In the genomic region with DNA sequence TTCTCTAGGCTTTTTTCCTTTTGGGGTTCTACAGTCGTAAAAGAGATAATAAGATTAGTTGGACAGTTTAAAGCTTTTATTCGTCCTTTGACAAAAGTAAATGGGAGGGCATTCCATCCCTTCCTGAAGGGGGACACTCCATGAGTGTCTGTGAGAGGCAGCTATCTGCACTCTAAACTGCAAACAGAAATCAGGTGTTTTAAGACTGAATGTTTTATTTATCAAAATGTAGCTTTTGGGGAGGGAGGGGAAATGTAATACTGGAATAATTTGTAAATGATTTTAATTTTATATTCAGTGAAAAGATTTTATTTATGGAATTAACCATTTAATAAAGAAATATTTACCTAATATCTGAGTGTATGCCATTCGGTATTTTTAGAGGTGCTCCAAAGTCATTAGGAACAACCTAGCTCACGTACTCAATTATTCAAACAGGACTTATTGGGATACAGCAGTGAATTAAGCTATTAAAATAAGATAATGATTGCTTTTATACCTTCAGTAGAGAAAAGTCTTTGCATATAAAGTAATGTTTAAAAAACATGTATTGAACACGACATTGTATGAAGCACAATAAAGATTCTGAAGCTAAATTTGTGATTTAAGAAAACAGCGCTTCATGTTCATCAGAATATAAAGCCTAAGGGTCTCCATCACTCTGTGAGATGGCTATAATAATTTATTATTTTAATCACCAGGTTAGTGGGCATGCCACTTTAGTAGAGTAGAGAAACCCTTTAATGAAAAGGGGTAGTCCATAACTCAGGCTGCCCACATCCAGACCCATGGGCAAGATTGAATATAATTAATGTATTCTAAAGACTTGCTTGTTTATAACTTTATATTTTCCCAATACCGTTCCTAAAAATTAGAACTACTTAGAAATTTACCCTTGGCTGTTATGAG, we compare ENCODE assay signal across 1 cellular context.
TF ChIP-seq lines count a peak whose summit lies in the region.

No MANE protein-coding gene starts in this region.

TF ChIP-seq in WTC11, 78 proteins besides CTCF, POLR2A, EP300 and RAD21 (continued from another document):
- TF ChIP-seq, protein P1, sequence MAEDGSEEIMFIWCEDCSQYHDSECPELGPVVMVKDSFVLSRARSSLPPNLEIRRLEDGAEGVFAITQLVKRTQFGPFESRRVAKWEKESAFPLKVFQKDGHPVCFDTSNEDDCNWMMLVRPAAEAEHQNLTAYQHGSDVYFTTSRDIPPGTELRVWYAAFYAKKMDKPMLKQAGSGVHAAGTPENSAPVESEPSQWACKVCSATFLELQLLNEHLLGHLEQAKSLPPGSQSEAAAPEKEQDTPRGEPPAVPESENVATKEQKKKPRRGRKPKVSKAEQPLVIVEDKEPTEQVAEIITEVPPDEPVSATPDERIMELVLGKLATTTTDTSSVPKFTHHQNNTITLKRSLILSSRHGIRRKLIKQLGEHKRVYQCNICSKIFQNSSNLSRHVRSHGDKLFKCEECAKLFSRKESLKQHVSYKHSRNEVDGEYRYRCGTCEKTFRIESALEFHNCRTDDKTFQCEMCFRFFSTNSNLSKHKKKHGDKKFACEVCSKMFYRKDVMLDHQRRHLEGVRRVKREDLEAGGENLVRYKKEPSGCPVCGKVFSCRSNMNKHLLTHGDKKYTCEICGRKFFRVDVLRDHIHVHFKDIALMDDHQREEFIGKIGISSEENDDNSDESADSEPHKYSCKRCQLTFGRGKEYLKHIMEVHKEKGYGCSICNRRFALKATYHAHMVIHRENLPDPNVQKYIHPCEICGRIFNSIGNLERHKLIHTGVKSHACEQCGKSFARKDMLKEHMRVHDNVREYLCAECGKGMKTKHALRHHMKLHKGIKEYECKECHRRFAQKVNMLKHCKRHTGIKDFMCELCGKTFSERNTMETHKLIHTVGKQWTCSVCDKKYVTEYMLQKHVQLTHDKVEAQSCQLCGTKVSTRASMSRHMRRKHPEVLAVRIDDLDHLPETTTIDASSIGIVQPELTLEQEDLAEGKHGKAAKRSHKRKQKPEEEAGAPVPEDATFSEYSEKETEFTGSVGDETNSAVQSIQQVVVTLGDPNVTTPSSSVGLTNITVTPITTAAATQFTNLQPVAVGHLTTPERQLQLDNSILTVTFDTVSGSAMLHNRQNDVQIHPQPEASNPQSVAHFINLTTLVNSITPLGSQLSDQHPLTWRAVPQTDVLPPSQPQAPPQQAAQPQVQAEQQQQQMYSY (CRISPR knock-in tag; IDR thresholded peaks at IDR 0.05) = no peak
- TF ChIP-seq ZNF232 (CRISPR knock-in tag; IDR thresholded peaks at IDR 0.05) (no peak), JAZF1 (CRISPR knock-in tag; IDR thresholded peaks at IDR 0.05) (no peak), TEAD1 (CRISPR knock-in tag; IDR thresholded peaks at IDR 0.05) (no peak), KAT7 (CRISPR knock-in tag; IDR thresholded peaks at IDR 0.05; ENCODE audit: borderline replicate concordance) (no peak), ZNF138 (CRISPR knock-in tag; conservative IDR thresholded peaks at IDR 0.05) (no peak), SP1 (CRISPR knock-in tag; conservative IDR thresholded peaks at IDR 0.05) (no peak), GTF2I (CRISPR knock-in tag; conservative IDR thresholded peaks at IDR 0.05) (no peak), ZNF396 (CRISPR knock-in tag; IDR thresholded peaks at IDR 0.05; ENCODE audit: borderline replicate concordance) (no peak), GRHL2 (CRISPR knock-in tag; IDR thresholded peaks at IDR 0.05; ENCODE audit: insufficient replicate concordance, severe bottlenecking) (no peak), RORB (CRISPR knock-in tag; IDR thresholded peaks at IDR 0.05) (no peak)
- TF ChIP-seq, protein P2, sequence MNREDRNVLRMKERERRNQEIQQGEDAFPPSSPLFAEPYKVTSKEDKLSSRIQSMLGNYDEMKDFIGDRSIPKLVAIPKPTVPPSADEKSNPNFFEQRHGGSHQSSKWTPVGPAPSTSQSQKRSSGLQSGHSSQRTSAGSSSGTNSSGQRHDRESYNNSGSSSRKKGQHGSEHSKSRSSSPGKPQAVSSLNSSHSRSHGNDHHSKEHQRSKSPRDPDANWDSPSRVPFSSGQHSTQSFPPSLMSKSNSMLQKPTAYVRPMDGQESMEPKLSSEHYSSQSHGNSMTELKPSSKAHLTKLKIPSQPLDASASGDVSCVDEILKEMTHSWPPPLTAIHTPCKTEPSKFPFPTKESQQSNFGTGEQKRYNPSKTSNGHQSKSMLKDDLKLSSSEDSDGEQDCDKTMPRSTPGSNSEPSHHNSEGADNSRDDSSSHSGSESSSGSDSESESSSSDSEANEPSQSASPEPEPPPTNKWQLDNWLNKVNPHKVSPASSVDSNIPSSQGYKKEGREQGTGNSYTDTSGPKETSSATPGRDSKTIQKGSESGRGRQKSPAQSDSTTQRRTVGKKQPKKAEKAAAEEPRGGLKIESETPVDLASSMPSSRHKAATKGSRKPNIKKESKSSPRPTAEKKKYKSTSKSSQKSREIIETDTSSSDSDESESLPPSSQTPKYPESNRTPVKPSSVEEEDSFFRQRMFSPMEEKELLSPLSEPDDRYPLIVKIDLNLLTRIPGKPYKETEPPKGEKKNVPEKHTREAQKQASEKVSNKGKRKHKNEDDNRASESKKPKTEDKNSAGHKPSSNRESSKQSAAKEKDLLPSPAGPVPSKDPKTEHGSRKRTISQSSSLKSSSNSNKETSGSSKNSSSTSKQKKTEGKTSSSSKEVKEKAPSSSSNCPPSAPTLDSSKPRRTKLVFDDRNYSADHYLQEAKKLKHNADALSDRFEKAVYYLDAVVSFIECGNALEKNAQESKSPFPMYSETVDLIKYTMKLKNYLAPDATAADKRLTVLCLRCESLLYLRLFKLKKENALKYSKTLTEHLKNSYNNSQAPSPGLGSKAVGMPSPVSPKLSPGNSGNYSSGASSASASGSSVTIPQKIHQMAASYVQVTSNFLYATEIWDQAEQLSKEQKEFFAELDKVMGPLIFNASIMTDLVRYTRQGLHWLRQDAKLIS (CRISPR knock-in tag; IDR thresholded peaks at IDR 0.05; ENCODE audit: borderline replicate concordance) = no peak
- TF ChIP-seq, protein P3, sequence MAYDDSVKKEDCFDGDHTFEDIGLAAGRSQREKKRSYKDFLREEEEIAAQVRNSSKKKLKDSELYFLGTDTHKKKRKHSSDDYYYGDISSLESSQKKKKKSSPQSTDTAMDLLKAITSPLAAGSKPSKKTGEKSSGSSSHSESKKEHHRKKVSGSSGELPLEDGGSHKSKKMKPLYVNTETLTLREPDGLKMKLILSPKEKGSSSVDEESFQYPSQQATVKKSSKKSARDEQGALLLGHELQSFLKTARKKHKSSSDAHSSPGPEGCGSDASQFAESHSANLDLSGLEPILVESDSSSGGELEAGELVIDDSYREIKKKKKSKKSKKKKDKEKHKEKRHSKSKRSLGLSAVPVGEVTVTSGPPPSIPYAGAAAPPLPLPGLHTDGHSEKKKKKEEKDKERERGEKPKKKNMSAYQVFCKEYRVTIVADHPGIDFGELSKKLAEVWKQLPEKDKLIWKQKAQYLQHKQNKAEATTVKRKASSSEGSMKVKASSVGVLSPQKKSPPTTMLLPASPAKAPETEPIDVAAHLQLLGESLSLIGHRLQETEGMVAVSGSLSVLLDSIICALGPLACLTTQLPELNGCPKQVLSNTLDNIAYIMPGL (CRISPR knock-in tag; IDR thresholded peaks at IDR 0.05) = no peak
- TF ChIP-seq, protein P4, sequence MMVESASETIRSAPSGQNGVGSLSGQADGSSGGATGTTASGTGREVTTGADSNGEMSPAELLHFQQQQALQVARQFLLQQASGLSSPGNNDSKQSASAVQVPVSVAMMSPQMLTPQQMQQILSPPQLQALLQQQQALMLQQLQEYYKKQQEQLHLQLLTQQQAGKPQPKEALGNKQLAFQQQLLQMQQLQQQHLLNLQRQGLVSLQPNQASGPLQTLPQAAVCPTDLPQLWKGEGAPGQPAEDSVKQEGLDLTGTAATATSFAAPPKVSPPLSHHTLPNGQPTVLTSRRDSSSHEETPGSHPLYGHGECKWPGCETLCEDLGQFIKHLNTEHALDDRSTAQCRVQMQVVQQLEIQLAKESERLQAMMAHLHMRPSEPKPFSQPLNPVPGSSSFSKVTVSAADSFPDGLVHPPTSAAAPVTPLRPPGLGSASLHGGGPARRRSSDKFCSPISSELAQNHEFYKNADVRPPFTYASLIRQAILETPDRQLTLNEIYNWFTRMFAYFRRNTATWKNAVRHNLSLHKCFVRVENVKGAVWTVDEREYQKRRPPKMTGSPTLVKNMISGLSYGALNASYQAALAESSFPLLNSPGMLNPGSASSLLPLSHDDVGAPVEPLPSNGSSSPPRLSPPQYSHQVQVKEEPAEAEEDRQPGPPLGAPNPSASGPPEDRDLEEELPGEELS (CRISPR knock-in tag; IDR thresholded peaks at IDR 0.05) = no peak
- TF ChIP-seq, protein P5, sequence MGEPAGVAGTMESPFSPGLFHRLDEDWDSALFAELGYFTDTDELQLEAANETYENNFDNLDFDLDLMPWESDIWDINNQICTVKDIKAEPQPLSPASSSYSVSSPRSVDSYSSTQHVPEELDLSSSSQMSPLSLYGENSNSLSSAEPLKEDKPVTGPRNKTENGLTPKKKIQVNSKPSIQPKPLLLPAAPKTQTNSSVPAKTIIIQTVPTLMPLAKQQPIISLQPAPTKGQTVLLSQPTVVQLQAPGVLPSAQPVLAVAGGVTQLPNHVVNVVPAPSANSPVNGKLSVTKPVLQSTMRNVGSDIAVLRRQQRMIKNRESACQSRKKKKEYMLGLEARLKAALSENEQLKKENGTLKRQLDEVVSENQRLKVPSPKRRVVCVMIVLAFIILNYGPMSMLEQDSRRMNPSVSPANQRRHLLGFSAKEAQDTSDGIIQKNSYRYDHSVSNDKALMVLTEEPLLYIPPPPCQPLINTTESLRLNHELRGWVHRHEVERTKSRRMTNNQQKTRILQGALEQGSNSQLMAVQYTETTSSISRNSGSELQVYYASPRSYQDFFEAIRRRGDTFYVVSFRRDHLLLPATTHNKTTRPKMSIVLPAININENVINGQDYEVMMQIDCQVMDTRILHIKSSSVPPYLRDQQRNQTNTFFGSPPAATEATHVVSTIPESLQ (CRISPR knock-in tag; IDR thresholded peaks at IDR 0.05) = no peak
- TF ChIP-seq, protein P6, sequence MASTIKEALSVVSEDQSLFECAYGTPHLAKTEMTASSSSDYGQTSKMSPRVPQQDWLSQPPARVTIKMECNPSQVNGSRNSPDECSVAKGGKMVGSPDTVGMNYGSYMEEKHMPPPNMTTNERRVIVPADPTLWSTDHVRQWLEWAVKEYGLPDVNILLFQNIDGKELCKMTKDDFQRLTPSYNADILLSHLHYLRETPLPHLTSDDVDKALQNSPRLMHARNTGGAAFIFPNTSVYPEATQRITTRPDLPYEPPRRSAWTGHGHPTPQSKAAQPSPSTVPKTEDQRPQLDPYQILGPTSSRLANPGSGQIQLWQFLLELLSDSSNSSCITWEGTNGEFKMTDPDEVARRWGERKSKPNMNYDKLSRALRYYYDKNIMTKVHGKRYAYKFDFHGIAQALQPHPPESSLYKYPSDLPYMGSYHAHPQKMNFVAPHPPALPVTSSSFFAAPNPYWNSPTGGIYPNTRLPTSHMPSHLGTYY (CRISPR knock-in tag; IDR thresholded peaks at IDR 0.05) = no peak
- TF ChIP-seq, protein P7, sequence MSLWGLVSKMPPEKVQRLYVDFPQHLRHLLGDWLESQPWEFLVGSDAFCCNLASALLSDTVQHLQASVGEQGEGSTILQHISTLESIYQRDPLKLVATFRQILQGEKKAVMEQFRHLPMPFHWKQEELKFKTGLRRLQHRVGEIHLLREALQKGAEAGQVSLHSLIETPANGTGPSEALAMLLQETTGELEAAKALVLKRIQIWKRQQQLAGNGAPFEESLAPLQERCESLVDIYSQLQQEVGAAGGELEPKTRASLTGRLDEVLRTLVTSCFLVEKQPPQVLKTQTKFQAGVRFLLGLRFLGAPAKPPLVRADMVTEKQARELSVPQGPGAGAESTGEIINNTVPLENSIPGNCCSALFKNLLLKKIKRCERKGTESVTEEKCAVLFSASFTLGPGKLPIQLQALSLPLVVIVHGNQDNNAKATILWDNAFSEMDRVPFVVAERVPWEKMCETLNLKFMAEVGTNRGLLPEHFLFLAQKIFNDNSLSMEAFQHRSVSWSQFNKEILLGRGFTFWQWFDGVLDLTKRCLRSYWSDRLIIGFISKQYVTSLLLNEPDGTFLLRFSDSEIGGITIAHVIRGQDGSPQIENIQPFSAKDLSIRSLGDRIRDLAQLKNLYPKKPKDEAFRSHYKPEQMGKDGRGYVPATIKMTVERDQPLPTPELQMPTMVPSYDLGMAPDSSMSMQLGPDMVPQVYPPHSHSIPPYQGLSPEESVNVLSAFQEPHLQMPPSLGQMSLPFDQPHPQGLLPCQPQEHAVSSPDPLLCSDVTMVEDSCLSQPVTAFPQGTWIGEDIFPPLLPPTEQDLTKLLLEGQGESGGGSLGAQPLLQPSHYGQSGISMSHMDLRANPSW (CRISPR knock-in tag; conservative IDR thresholded peaks at IDR 0.05; ENCODE audit: low read depth) = no peak
- TF ChIP-seq, protein P8, sequence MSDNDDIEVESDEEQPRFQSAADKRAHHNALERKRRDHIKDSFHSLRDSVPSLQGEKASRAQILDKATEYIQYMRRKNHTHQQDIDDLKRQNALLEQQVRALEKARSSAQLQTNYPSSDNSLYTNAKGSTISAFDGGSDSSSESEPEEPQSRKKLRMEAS (CRISPR knock-in tag; IDR thresholded peaks at IDR 0.05) = no peak
- TF ChIP-seq, protein P9, sequence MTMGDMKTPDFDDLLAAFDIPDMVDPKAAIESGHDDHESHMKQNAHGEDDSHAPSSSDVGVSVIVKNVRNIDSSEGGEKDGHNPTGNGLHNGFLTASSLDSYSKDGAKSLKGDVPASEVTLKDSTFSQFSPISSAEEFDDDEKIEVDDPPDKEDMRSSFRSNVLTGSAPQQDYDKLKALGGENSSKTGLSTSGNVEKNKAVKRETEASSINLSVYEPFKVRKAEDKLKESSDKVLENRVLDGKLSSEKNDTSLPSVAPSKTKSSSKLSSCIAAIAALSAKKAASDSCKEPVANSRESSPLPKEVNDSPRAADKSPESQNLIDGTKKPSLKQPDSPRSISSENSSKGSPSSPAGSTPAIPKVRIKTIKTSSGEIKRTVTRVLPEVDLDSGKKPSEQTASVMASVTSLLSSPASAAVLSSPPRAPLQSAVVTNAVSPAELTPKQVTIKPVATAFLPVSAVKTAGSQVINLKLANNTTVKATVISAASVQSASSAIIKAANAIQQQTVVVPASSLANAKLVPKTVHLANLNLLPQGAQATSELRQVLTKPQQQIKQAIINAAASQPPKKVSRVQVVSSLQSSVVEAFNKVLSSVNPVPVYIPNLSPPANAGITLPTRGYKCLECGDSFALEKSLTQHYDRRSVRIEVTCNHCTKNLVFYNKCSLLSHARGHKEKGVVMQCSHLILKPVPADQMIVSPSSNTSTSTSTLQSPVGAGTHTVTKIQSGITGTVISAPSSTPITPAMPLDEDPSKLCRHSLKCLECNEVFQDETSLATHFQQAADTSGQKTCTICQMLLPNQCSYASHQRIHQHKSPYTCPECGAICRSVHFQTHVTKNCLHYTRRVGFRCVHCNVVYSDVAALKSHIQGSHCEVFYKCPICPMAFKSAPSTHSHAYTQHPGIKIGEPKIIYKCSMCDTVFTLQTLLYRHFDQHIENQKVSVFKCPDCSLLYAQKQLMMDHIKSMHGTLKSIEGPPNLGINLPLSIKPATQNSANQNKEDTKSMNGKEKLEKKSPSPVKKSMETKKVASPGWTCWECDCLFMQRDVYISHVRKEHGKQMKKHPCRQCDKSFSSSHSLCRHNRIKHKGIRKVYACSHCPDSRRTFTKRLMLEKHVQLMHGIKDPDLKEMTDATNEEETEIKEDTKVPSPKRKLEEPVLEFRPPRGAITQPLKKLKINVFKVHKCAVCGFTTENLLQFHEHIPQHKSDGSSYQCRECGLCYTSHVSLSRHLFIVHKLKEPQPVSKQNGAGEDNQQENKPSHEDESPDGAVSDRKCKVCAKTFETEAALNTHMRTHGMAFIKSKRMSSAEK (CRISPR knock-in tag; IDR thresholded peaks at IDR 0.05; ENCODE audit: borderline replicate concordance) = no peak
